Comparison of ENCODE assay signal across 14 cellular contexts in genomic region chr2:85441859-85442258, GRCh38. TPM values are rescaled to one million over a fixed set of nuclear protein-coding genes. Genes with fewer than 3 reads are reported as not detected.
DNase-seq lines count a peak whose midpoint lies in the region; TF ChIP-seq lines count a peak whose summit lies in the region.
"Had no signal": no experiment of that assay in that cellular context is flagged by ENCODE, and none has a peak within 500 bp of the region (broad histone marks: within the 10 kb centered on the region; RNA-seq: fewer than 3 reads in every experiment).

No MANE protein-coding gene starts in this region.

- H3K36me3 ChIP-seq in H7 (replicated peaks; ENCODE audit: control insufficient read depth, insufficient read depth, low read length), result no peaks in the 10 kb centered on the region
- H3K36me3 ChIP-seq: BE2C, SJCRH30 had no signal

- H3K4me3 ChIP-seq in H7 (ENCODE audit: insufficient read depth, low read depth, low read length), result no peak overlapping the region
- no peak overlapping the region for H3K4me3 ChIP-seq in dorsolateral prefrontal cortex
- H3K4me3 ChIP-seq: SJCRH30 had no signal

- H3K27me3 ChIP-seq in H7 (ENCODE audit: control insufficient read depth, insufficient read depth, low read length) (no peaks in the 10 kb centered on the region; the same call in 1 of the 2 replicates), dorsolateral prefrontal cortex (no peaks in the 10 kb centered on the region)
- H3K27me3 ChIP-seq: BE2C, SJCRH30 had no signal

- H3K27ac ChIP-seq in dorsolateral prefrontal cortex (peak overlapping the region in 30 of 59 donors; percentile 0 to 100 (median 36)), substantia nigra (ENCODE audit: low read depth, low read length, poor library complexity, severe bottlenecking) (peak overlapping the region; percentile 35)
- H3K27ac ChIP-seq: SJCRH30 had no signal

- peak; percentile 16 for DNase-seq in H7
- peak; percentile 4 for DNase-seq in OCI-M1 (lab: John Stamatoyannopoulos, UW)
- DNase-seq in dorsolateral prefrontal cortex, result no peak
- no peak for DNase-seq in substantia nigra (lab: John Stamatoyannopoulos, UW)
- no peak for DNase-seq in NCI-H2227 (lab: John Stamatoyannopoulos, UW; ENCODE audit: unreplicated experiment)
- no peak for DNase-seq in stimulated activated CD4-positive, alpha-beta T cell treated with anti-CD3 and anti-CD28 coated beads, Interleukin-4, amount 100 ng/mL, for 1 hour
- DNase-seq in NCI-H2227 treated with DMSO at 0.1 percent for 48 hours (lab: John Stamatoyannopoulos, UW), result no peak
- DNase-seq: BE2C, HFFc6, NCI-H1092 treated with DMSO at 0.1 percent for 48 hours, NCI-H187, NCI-H774, RPMI8226, SJCRH30 had no signal

- no peak for TF ChIP-seq CTCF in dorsolateral prefrontal cortex (IDR thresholded peaks at IDR 0.05 in 54 of 56, conservative IDR thresholded peaks at IDR 0.05 in 2 of 56; ENCODE audit: low read depth in 1 of 56, partially characterized antibody in 56 of 56)

- intact Hi-C loops in dorsolateral prefrontal cortex (cut with DNase I), result no loop called here

RNA-seq across cellular contexts. Expression of gene SH2D6, which starts 23.3 kb away (rescaled TPM):
- total RNA-seq in H7 (2014; rRNA removed; shearing (Covaris generic)), result not detected in 2 replicates
- total RNA-seq in dorsolateral prefrontal cortex, result 10 to 100 TPM in 2 of 120 experiments, 1 to 10 TPM in 117, under 1 TPM in 1; 0.96 to 14.2 (median 3.5) TPM

RNA-seq across cellular contexts. Expression of gene CAPG, which starts 31.7 kb away (rescaled TPM):
- total RNA-seq in H7 (2014; rRNA removed; shearing (Covaris generic)), result 242 and 268 TPM in 2 replicates
- total RNA-seq in dorsolateral prefrontal cortex, result 10 to 100 TPM; 11.3 to 75.2 (median 31.8) TPM

Comparison
In these comparisons a context has a peak if more than half of its experiments do, and no peak if none do; other contexts are left out.
1. DNase-seq: peak in H7 (single experiment) and OCI-M1 (single experiment); none in dorsolateral prefrontal cortex (0 of 10), substantia nigra (0 of 49), NCI-H2227 (single experiment), stimulated activated CD4-positive, alpha-beta T cell treated with anti-CD3 and anti-CD28 coated beads, Interleukin-4, amount 100 ng/mL, for 1 hour (single experiment) and NCI-H2227 treated with DMSO at 0.1 percent for 48 hours (single experiment).